ENCODE assay signal across 27 cellular contexts in genomic region chr5:74991522-74991921, GRCh38.
"Had no signal": no experiment of that assay in that cellular context is flagged by ENCODE, and none has a peak within 500 bp of the region (broad histone marks: within the 10 kb centered on the region; RNA-seq: fewer than 3 reads in every experiment).

No MANE protein-coding gene starts in this region.

- H3K4me1 ChIP-seq: colonic mucosa, esophagus squamous epithelium, gastrocnemius medialis, left lung, lower lobe of right lung had no signal

- H3K27me3 Mint-ChIP-seq: dendritic cell treated with granulocyte-macrophage colony-stimulating factor and Interleukin-4, amounts not matched to agents 40 ng/mL and 50 ng/mL, for 4 days; effector memory CD8-positive, alpha-beta T cell had no signal

- H3K27ac Mint-ChIP-seq: dendritic cell treated with granulocyte-macrophage colony-stimulating factor and Interleukin-4, amounts not matched to agents 40 ng/mL and 50 ng/mL, for 4 days; effector memory CD8-positive, alpha-beta T cell; endodermal cell; immature natural killer cell; mesothelial cell of epicardium; naive B cell had no signal

- H3K27ac ChIP-seq: colonic mucosa, esophagus squamous epithelium, gastrocnemius medialis, hepatocyte, left lung, lower lobe of right lung had no signal

- H3K27me3 ChIP-seq: colonic mucosa, esophagus squamous epithelium, gastrocnemius medialis, hepatocyte, left lung had no signal

- H3K36me3 Mint-ChIP-seq: naive B cell had no signal

- H2AFZ ChIP-seq: hepatocyte had no signal

- H3K9me3 ChIP-seq: colonic mucosa, esophagus squamous epithelium, gastrocnemius medialis, lower lobe of right lung had no signal

- H3K4me2 ChIP-seq: hepatocyte had no signal

- H3K79me2 ChIP-seq: hepatocyte had no signal

- H3K4me3 Mint-ChIP-seq: dendritic cell treated with granulocyte-macrophage colony-stimulating factor and Interleukin-4, amounts not matched to agents 40 ng/mL and 50 ng/mL, for 4 days; effector memory CD8-positive, alpha-beta T cell; endodermal cell; immature natural killer cell; mesothelial cell of epicardium; naive B cell had no signal

- DNase-seq: colonic mucosa; cortex of kidney; effector CD8-positive, alpha-beta T cell; effector memory CD8-positive, alpha-beta T cell; endodermal cell; erythroblast; esophagus squamous epithelium; foreskin fibroblast; foreskin melanocyte; gastrocnemius medialis; glutamatergic neuron; head of caudate nucleus; hypothalamus; immature natural killer cell; islet precursor cell; left cardiac atrium; left lung; left ventricle myocardium superior; lower lobe of right lung; mesenchymal stem cell; mucosa of descending colon; naive B cell had no signal

- H3K36me3 ChIP-seq: colonic mucosa, esophagus squamous epithelium, gastrocnemius medialis, left lung, lower lobe of right lung had no signal

- H3K4me1 Mint-ChIP-seq: immature natural killer cell, mesothelial cell of epicardium, naive B cell had no signal

- H3K4me3 ChIP-seq: colonic mucosa, esophagus squamous epithelium, gastrocnemius medialis, hepatocyte, left lung, lower lobe of right lung, mucosa of descending colon had no signal

- ATAC-seq: effector memory CD8-positive, alpha-beta T cell; esophagus mucosa; gastrocnemius medialis; left cardiac atrium; left lung; left ventricle myocardium superior; lower lobe of right lung; mucosa of descending colon had no signal

- FAIRE-seq: endometrium had no signal
